In genomic region chr3:27345045-27345444, GRCh38 we compare ENCODE assay signal across 2 cellular contexts.
TF ChIP-seq lines count a peak whose summit lies in the region.

No MANE protein-coding gene starts in this region.

TF ChIP-seq in liver, 16 proteins besides CTCF, POLR2A, EP300 and RAD21:
- no peak for TF ChIP-seq ATF3 (IDR thresholded peaks at IDR 0.05)
- no peak for TF ChIP-seq RXRA (IDR thresholded peaks at IDR 0.05)
- TF ChIP-seq TAF1 (conservative IDR thresholded peaks at IDR 0.05) = no peak
- no peak for TF ChIP-seq SP1 (IDR thresholded peaks at IDR 0.05)
- no peak for TF ChIP-seq HNF4A (conservative IDR thresholded peaks at IDR 0.05)
- no peak for TF ChIP-seq GABPA (IDR thresholded peaks at IDR 0.05 in 1 of 2, conservative IDR thresholded peaks at IDR 0.05 in 1 of 2)
- TF ChIP-seq NR2F2 (IDR thresholded peaks at IDR 0.05) = no peak
- TF ChIP-seq FOXA2 (IDR thresholded peaks at IDR 0.05) = no peak
- no peak for TF ChIP-seq ZBTB33 (IDR thresholded peaks at IDR 0.05)
- TF ChIP-seq FOXA1 (IDR thresholded peaks at IDR 0.05) = no peak
- TF ChIP-seq YY1 (IDR thresholded peaks at IDR 0.05) = no peak
- TF ChIP-seq HNF4G (IDR thresholded peaks at IDR 0.05) = no peak
- TF ChIP-seq MAX (IDR thresholded peaks at IDR 0.05) = no peak
- no peak for TF ChIP-seq JUND (IDR thresholded peaks at IDR 0.05)
- no peak for TF ChIP-seq REST (IDR thresholded peaks at IDR 0.05)
- no peak for TF ChIP-seq EGR1 (IDR thresholded peaks at IDR 0.05; ENCODE audit: low read depth in 2 of 2)

TF ChIP-seq in HepG2, 621 proteins besides CTCF, POLR2A, EP300 and RAD21:
- TF ChIP-seq IRF1 (CRISPR knock-in tag; IDR thresholded peaks at IDR 0.05; ENCODE audit: low read depth) (no peak), FIP1L1 (IDR thresholded peaks at IDR 0.05; ENCODE audit: borderline replicate concordance, insufficient read depth, low read depth, low read length) (no peak), SMAD3 (CRISPR knock-in tag; IDR thresholded peaks at IDR 0.05) (no peak), ZSCAN25 (CRISPR knock-in tag; IDR thresholded peaks at IDR 0.05) (no peak), E2F1 (CRISPR knock-in tag; IDR thresholded peaks at IDR 0.05) (no peak), ZNF770 (CRISPR knock-in tag; IDR thresholded peaks at IDR 0.05) (no peak), IRX3 (CRISPR knock-in tag; IDR thresholded peaks at IDR 0.05; ENCODE audit: borderline replicate concordance, low read depth) (no peak), RFXAP (CRISPR knock-in tag; IDR thresholded peaks at IDR 0.05; ENCODE audit: borderline replicate concordance) (no peak), NFKBIZ (CRISPR knock-in tag; IDR thresholded peaks at IDR 0.05) (no peak)
